Comparison of ENCODE assay signal across 10 cellular contexts in genomic region chr6:148677594-148678476, GRCh38.
DNase-seq lines count a peak whose midpoint lies in the region; ATAC-seq and TF ChIP-seq lines count a peak whose summit lies in the region.
"Had no signal": no experiment of that assay in that cellular context is flagged by ENCODE, and none has a peak within 500 bp of the region (broad histone marks: within the 10 kb centered on the region; RNA-seq: fewer than 3 reads in every experiment).

No MANE protein-coding gene starts in this region.

- peaks cover 4 to 27% (median 21%) of the 10 kb centered on the region in 5 donors for H3K27me3 Mint-ChIP-seq in naive thymus-derived CD4-positive, alpha-beta T cell
- no peaks in the 10 kb centered on the region for H3K27me3 Mint-ChIP-seq in progenitor cell of endocrine pancreas

- intact Hi-C loops in naive thymus-derived CD4-positive, alpha-beta T cell (cut with micrococcal nuclease) = no loop called here

- peaks cover 0 to 6% (median 0%) of the 10 kb centered on the region in 5 donors for H3K36me3 Mint-ChIP-seq in naive thymus-derived CD4-positive, alpha-beta T cell
- H3K36me3 Mint-ChIP-seq in progenitor cell of endocrine pancreas (ENCODE audit: insufficient read depth) = no peaks in the 10 kb centered on the region

- H3K4me1 ChIP-seq in naive thymus-derived CD4-positive, alpha-beta T cell (ENCODE audit: control insufficient read depth in 2 of 2, insufficient read depth in 2 of 2, low read length in 2 of 2) = no peaks in the 10 kb centered on the region
- H3K4me1 ChIP-seq: colonic mucosa, prostate gland had no signal

- no peaks in the 10 kb centered on the region for H3K36me3 ChIP-seq in naive thymus-derived CD4-positive, alpha-beta T cell (ENCODE audit: control insufficient read depth in 2 of 3, insufficient read depth in 3 of 3, low read length in 3 of 3)
- H3K36me3 ChIP-seq: colonic mucosa, prostate gland had no signal

- DNase-seq in naive thymus-derived CD4-positive, alpha-beta T cell = no peak
- DNase-seq in foreskin melanocyte (no peak), T-helper 1 cell (no peak), progenitor cell of endocrine pancreas (ENCODE audit: low spot score, unreplicated experiment) (no peak)
- no peak for DNase-seq in stimulated activated CD4-positive, alpha-beta T cell treated with anti-CD3 and anti-CD28 coated beads, Interleukin-4, amount 100 ng/mL, for 4 hours
- DNase-seq: colonic mucosa had no signal

- H3K4me3 Mint-ChIP-seq in naive thymus-derived CD4-positive, alpha-beta T cell = no peak overlapping the region
- H3K4me3 Mint-ChIP-seq in progenitor cell of endocrine pancreas (ENCODE audit: low read depth) = no peak overlapping the region

- TF ChIP-seq RAD21 in Ishikawa (IDR thresholded peaks at IDR 0.05; ENCODE audit: low read depth) = no peak

- no peak overlapping the region for H3K27ac Mint-ChIP-seq in naive thymus-derived CD4-positive, alpha-beta T cell
- H3K27ac Mint-ChIP-seq in progenitor cell of endocrine pancreas = no peak overlapping the region

- TF ChIP-seq EP300 in Ishikawa (IDR thresholded peaks at IDR 0.05; ENCODE audit: borderline replicate concordance) = no peak

- no peak overlapping the region for H3K27ac ChIP-seq in naive thymus-derived CD4-positive, alpha-beta T cell (ENCODE audit: low read depth, low read length)
- H3K27ac ChIP-seq: colonic mucosa, prostate gland had no signal

- peaks cover 2 to 16% (median 10%) of the 10 kb centered on the region in 11 donors for H3K9me3 Mint-ChIP-seq in naive thymus-derived CD4-positive, alpha-beta T cell
- peaks cover 3% of the 10 kb centered on the region for H3K9me3 Mint-ChIP-seq in progenitor cell of endocrine pancreas (ENCODE audit: low read depth)

- POLR2A ChIA-PET in naive thymus-derived CD4-positive, alpha-beta T cell (lab: Charles Lee) = no interaction called here

- H3K4me3 ChIP-seq in naive thymus-derived CD4-positive, alpha-beta T cell (ENCODE audit: low read length) = no peak overlapping the region
- H3K4me3 ChIP-seq: colonic mucosa, prostate gland had no signal

- no peak for TF ChIP-seq CTCF in progenitor cell of endocrine pancreas (IDR thresholded peaks at IDR 0.05; ENCODE audit: unreplicated experiment)

- no peaks in the 10 kb centered on the region for H3K27me3 ChIP-seq in naive thymus-derived CD4-positive, alpha-beta T cell (ENCODE audit: control insufficient read depth in 2 of 2, insufficient read depth in 2 of 2, low read length in 2 of 2)
- H3K27me3 ChIP-seq: colonic mucosa had no signal

- H3K9me3 ChIP-seq in naive thymus-derived CD4-positive, alpha-beta T cell (ENCODE audit: control insufficient read depth in 2 of 3, low read length in 3 of 3) = peaks cover 0 to 4% (median 0%) of the 10 kb centered on the region in 3 experiments
- H3K9me3 ChIP-seq: colonic mucosa, prostate gland had no signal

- peaks cover 0 to 5% (median 0%) of the 10 kb centered on the region in 7 donors for H3K4me1 Mint-ChIP-seq in naive thymus-derived CD4-positive, alpha-beta T cell
- no peaks in the 10 kb centered on the region for H3K4me1 Mint-ChIP-seq in progenitor cell of endocrine pancreas (ENCODE audit: low read depth)

- ATAC-seq in GM19043 (IDR thresholded peaks at IDR 0.05; ENCODE audit: low read depth, unreplicated experiment) (peak; percentile 85), HG02798 (IDR thresholded peaks at IDR 0.05; ENCODE audit: poor library complexity, unreplicated experiment) (peak; percentile 85)
- ATAC-seq in naive thymus-derived CD4-positive, alpha-beta T cell = peak; percentile 61

- CTCF ChIA-PET in naive thymus-derived CD4-positive, alpha-beta T cell (lab: Charles Lee) = no interaction called here

TF ChIP-seq in Ishikawa, 13 proteins besides CTCF, POLR2A, EP300 and RAD21:
- TF ChIP-seq EGR1 (IDR thresholded peaks at IDR 0.05) (no peak), FOXM1 (IDR thresholded peaks at IDR 0.05; ENCODE audit: borderline replicate concordance, low read depth) (no peak), TAF1 (IDR thresholded peaks at IDR 0.05; ENCODE audit: low read depth) (no peak), CEBPB (IDR thresholded peaks at IDR 0.05) (peak; percentile 44; the same call in 1 of the 2 replicates), USF1 (IDR thresholded peaks at IDR 0.05) (no peak), MAX (IDR thresholded peaks at IDR 0.05) (no peak)
